In the genomic region with DNA sequence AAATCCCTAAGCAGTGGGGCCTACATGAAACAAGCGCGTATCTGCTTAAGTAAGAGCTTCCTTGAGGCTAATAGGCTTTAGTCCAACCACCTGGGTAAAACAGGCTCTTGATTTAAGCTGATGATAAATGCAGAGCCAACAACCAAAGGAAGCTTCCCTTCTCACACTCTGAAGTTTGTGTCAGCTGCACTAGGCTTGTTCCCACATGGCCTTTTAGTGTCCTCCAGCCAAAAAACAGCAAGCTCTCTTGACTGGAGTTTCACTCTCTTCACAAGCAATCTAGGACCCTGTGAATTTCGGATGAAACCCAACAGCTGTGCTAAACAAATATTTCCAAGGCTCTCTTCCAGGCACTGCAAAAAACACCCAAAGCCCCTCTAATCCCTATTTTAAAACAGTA, we compare ENCODE assay signal across 20 cellular contexts.
DNase-seq lines count a peak whose midpoint lies in the region; ATAC-seq and TF ChIP-seq lines count a peak whose summit lies in the region.
"Had no signal": no experiment of that assay in that cellular context is flagged by ENCODE, and none has a peak within 500 bp of the region (broad histone marks: within the 10 kb centered on the region; RNA-seq: fewer than 3 reads in every experiment).

No MANE protein-coding gene starts in this region.

- CTCF ChIA-PET in CD4-positive, alpha-beta memory T cell (lab: Charles Lee; ENCODE audit: partially characterized antibody): no interaction called here

- no peaks in the 10 kb centered on the region for H3K9me3 ChIP-seq in CD4-positive, alpha-beta memory T cell (ENCODE audit: control insufficient read depth in 1 of 2, low read length in 2 of 2)
- H3K9me3 ChIP-seq: HAP-1 had no signal

- peaks cover 5% of the 10 kb centered on the region for H3K27me3 Mint-ChIP-seq in nephron (ENCODE audit: low read depth)
- peaks cover 9 to 40% of the 10 kb centered on the region in 2 donors for H3K27me3 Mint-ChIP-seq in natural killer cell (ENCODE audit: low read depth in 2 of 2)
- peaks cover 7 to 19% of the 10 kb centered on the region in 2 donors for H3K27me3 Mint-ChIP-seq in CD4-positive, alpha-beta memory T cell

- ATAC-seq in left ventricle myocardium superior (peak; percentile 63), natural killer cell (no peak)
- ATAC-seq: GM23338, SK-N-SH treated with all-trans-retinoic acid at 6 μM for 48 hours had no signal

- DNase-seq in NCI-H524 treated with DMSO at 0.1 percent for 48 hours (lab: John Stamatoyannopoulos, UW) (peak; percentile 48), RPMI7951 (ENCODE audit: low read depth) (peak; percentile 42), left ventricle myocardium superior (no peak), NCI-H526 treated with DMSO at 0.1 percent for 48 hours (lab: John Stamatoyannopoulos, UW) (no peak), GM03348 (ENCODE audit: low spot score) (no peak), natural killer cell (no peak)
- no peak for DNase-seq in CD4-positive, alpha-beta memory T cell
- DNase-seq: CD4-positive, CD25-positive, alpha-beta regulatory T cell; COR-L47; DND-41; Kasumi-1; NCI-H1417; NCI-H1694 treated with DMSO at 0.1 percent for 48 hours; NCI-H446 treated with DMSO at 0.1 percent for 48 hours; NCI-H774; SHP77 treated with DMSO at 0.1 percent for 48 hours had no signal

- intact Hi-C loops in left ventricle myocardium superior (cut with micrococcal nuclease): no loop called here
- intact Hi-C loops in natural killer cell (cut with micrococcal nuclease): no loop called here
- intact Hi-C loops in CD4-positive, alpha-beta memory T cell (cut with micrococcal nuclease): no loop called here

- H3K27ac Mint-ChIP-seq in nephron (peak overlapping the region; percentile 41 to 49 (median 42)), natural killer cell (no peak overlapping the region)
- H3K27ac Mint-ChIP-seq in CD4-positive, alpha-beta memory T cell: no peak overlapping the region
- H3K27ac Mint-ChIP-seq: CD4-positive, CD25-positive, alpha-beta regulatory T cell; GM23338 had no signal

- H3K27ac ChIP-seq in CD4-positive, alpha-beta memory T cell (ENCODE audit: low read depth, low read length): no peak overlapping the region

- H3K4me1 Mint-ChIP-seq in nephron: peaks cover 40% of the 10 kb centered on the region
- H3K4me1 Mint-ChIP-seq in natural killer cell: no peaks in the 10 kb centered on the region
- no peaks in the 10 kb centered on the region for H3K4me1 Mint-ChIP-seq in CD4-positive, alpha-beta memory T cell
- H3K4me1 Mint-ChIP-seq: CD4-positive, CD25-positive, alpha-beta regulatory T cell; GM23338 had no signal

- peaks cover 10% of the 10 kb centered on the region for H3K36me3 Mint-ChIP-seq in nephron (ENCODE audit: low read depth)
- peaks cover 6% of the 10 kb centered on the region for H3K36me3 Mint-ChIP-seq in natural killer cell
- peaks cover 0 to 12% of the 10 kb centered on the region in 2 donors for H3K36me3 Mint-ChIP-seq in CD4-positive, alpha-beta memory T cell

- POLR2A ChIA-PET in CD4-positive, alpha-beta memory T cell (lab: Charles Lee; ENCODE audit: partially characterized antibody): no interaction called here

- no peaks in the 10 kb centered on the region for H3K36me3 ChIP-seq in CD4-positive, alpha-beta memory T cell (ENCODE audit: insufficient read depth, low read length)
- H3K36me3 ChIP-seq: HAP-1 had no signal

- H3K27me3 ChIP-seq in CD4-positive, alpha-beta memory T cell (ENCODE audit: insufficient read depth, low read length): no peaks in the 10 kb centered on the region

- H3K4me3 Mint-ChIP-seq in nephron (no peak overlapping the region), natural killer cell (no peak overlapping the region)
- H3K4me3 Mint-ChIP-seq in CD4-positive, alpha-beta memory T cell: no peak overlapping the region
- H3K4me3 Mint-ChIP-seq: GM23338 had no signal

- H3K4me3 ChIP-seq in CD4-positive, alpha-beta memory T cell (ENCODE audit: low read length in 2 of 2): no peak overlapping the region
- H3K4me3 ChIP-seq: GM23338, HAP-1 had no signal

- no peaks in the 10 kb centered on the region for H3K4me1 ChIP-seq in CD4-positive, alpha-beta memory T cell (ENCODE audit: insufficient read depth, low read length)
- H3K4me1 ChIP-seq: HAP-1 had no signal

- no peak for TF ChIP-seq CTCF in nephron (IDR thresholded peaks at IDR 0.05; ENCODE audit: unreplicated experiment in 3 of 3)
- no peak for TF ChIP-seq CTCF in natural killer cell (IDR thresholded peaks at IDR 0.05)

- H3K9me3 Mint-ChIP-seq in nephron (peaks cover 26% of the 10 kb centered on the region), natural killer cell (peaks cover 4 to 6% of the 10 kb centered on the region in 2 donors)
- H3K9me3 Mint-ChIP-seq in CD4-positive, alpha-beta memory T cell: peaks cover 4 to 34% (median 27%) of the 10 kb centered on the region in 8 donors

Comparison
In these comparisons a context has a peak if more than half of its experiments do, and no peak if none do; other contexts are left out.
1. DNase-seq: peak in NCI-H524 treated with DMSO at 0.1 percent for 48 hours (single experiment) and RPMI7951 (single experiment); none in left ventricle myocardium superior (single experiment), NCI-H526 treated with DMSO at 0.1 percent for 48 hours (single experiment), GM03348 (single experiment), natural killer cell (single experiment) and CD4-positive, alpha-beta memory T cell (0 of 5).
2. H3K27ac Mint-ChIP-seq: peak in nephron (3 of 3); none in natural killer cell (0 of 2) and CD4-positive, alpha-beta memory T cell (0 of 7).